31 cellular contexts compared by ENCODE assay signal in genomic region chr20:5312518-5312917, GRCh38. TPM values are rescaled to one million over a fixed set of nuclear protein-coding genes. Genes with fewer than 3 reads are reported as not detected.
"Had no signal": no experiment of that assay in that cellular context is flagged by ENCODE, and none has a peak within 500 bp of the region (broad histone marks: within the 10 kb centered on the region; RNA-seq: fewer than 3 reads in every experiment).

No MANE protein-coding gene starts in this region.

- FAIRE-seq: urothelium cell line had no signal

- DNase-seq: stimulated activated CD4-positive, alpha-beta T cell treated with anti-CD3 and anti-CD28 coated beads, Interleukin-2, amount 100 ng/mL, for 48 hours; stimulated activated CD4-positive, alpha-beta T cell treated with anti-CD3 and anti-CD28 coated beads, Interleukin-4, amount 100 ng/mL, for 1 hour; stimulated activated CD4-positive, alpha-beta T cell treated with anti-CD3 and anti-CD28 coated beads, Interleukin-4, amount 100 ng/mL, for 24 hours; stimulated activated CD4-positive, alpha-beta T cell treated with anti-CD3 and anti-CD28 coated beads, Interleukin-4, amount 100 ng/mL, for 4 hours; stimulated activated CD8-positive, alpha-beta memory T cell treated with anti-CD3 and anti-CD28 coated beads, Interleukin-4, amount 100 ng/mL, for 48 hours; stimulated activated naive B cell treated with anti-CD40 and anti-IgM and Interleukin-4, amounts not matched to agents 10 μg/mL and 1 μg/mL and 100 μg/mL, for 72 hours; stimulated activated naive CD4-positive, alpha-beta T cell; stimulated activated naive CD4-positive, alpha-beta T cell treated with Interleukin-2 at 50 U/mL for 16 hours; stimulated activated naive CD8-positive, alpha-beta T cell treated with anti-CD3 and anti-CD28 coated beads, Interleukin-15, amount 100 ng/mL, for 72 hours; stimulated activated naive CD8-positive, alpha-beta T cell treated with anti-CD3 and anti-CD28 coated beads, Interleukin-15, Interleukin-2, amounts not matched to agents 100 U/mL and 50 U/mL, for 24 hours; stomach; substantia nigra; testis; thyroid gland; tibial artery; transverse colon; trophoblast cell; upper lobe of left lung; upper lobe of right lung; uterus had no signal

- H3K27ac ChIP-seq: stomach, suprapubic skin, testis, thoracic aorta, thyroid gland, tibial artery, tibial nerve, transverse colon, upper lobe of left lung, upper lobe of right lung, uterus, vagina had no signal

- H3K9me3 ChIP-seq: testis, thyroid gland, upper lobe of right lung, uterus had no signal

- H3K27me3 ChIP-seq: testis, thyroid gland, vagina had no signal

- H3K4me3 ChIP-seq: stomach, suprapubic skin, testis, thoracic aorta, thyroid gland, tibial artery, tibial nerve, transverse colon, upper lobe of left lung, upper lobe of right lung, uterus, vagina had no signal

- ATAC-seq: stimulated activated effector memory CD8-positive, alpha-beta T cell treated with anti-CD3 and anti-CD28 coated beads, Interleukin-12 subunit alpha, Interleukin-12 subunit beta, amount 100 ng/mL, for 72 hours; stimulated activated memory B cell treated with anti-CD40 and anti-IgM and Interleukin-4, amounts not matched to agents 10 μg/mL and 1 μg/mL and 100 μg/mL, for 72 hours; stimulated activated naive B cell treated with anti-CD40 and anti-IgM and Interleukin-4, amounts not matched to agents 10 μg/mL and 1 μg/mL and 100 μg/mL, for 72 hours; stimulated activated naive CD8-positive, alpha-beta T cell treated with anti-CD3 and anti-CD28 coated beads, Interleukin-15, amount 100 ng/mL, for 72 hours; stimulated activated naive CD8-positive, alpha-beta T cell treated with anti-CD3 and anti-CD28 coated beads, Interleukin-15, Interleukin-2, amounts not matched to agents 100 U/mL and 50 U/mL, for 24 hours; upper lobe of right lung had no signal

- H3K36me3 ChIP-seq: stomach, suprapubic skin, thoracic aorta, thyroid gland, tibial artery, tibial nerve, transverse colon, upper lobe of left lung, upper lobe of right lung, uterus, vagina had no signal

- H3K4me1 ChIP-seq: testis, thyroid gland, tibial nerve, transverse colon, upper lobe of right lung, uterus, vagina had no signal

RNA-seq across cellular contexts. Expression of gene PROKR2, which starts 4.2 kb away (rescaled TPM):
- total RNA-seq: stomach, subcutaneous adipose tissue, suprapubic skin, thoracic aorta, thyroid gland, tibial nerve, transverse colon, upper lobe of left lung, upper lobe of right lung, ureter, urinary bladder, vagina had no signal
- polyA plus RNA-seq: stomach, thymus, urinary bladder had no signal
